In the genomic region with DNA sequence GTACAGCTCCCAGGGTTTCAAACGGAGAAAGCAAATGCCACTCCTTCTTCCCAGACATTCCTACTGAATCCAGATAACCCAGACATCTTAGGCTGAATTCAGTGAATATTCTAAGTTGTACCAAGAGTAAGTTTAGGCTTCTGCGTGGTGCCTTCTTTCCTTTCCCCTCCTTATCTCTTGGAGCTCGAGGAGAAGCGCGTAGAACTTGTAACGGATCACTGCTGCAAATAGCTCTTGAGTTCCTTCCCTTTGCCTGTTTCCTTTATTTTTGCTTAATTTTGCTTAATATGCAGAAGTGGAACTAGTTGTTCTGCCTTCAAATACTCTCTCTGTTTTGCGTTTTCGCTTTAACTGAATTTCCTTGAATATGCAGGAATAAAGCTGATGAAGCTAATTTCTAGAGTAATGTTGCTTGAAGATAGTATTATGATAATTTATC, we compare ENCODE assay signal across 8 cellular contexts. TPM values are rescaled to one million over a fixed set of nuclear protein-coding genes. Genes with fewer than 3 reads are reported as not detected.
A peak's percentile ranks its signal among the peaks of the same experiment; 100 is the strongest.
DNase-seq lines count a peak whose midpoint lies in the region; ATAC-seq and TF ChIP-seq lines count a peak whose summit lies in the region.

No MANE protein-coding gene starts in this region.

- H3K36me3 Mint-ChIP-seq in Calu3 (ENCODE audit: insufficient read depth, unreplicated experiment) = peaks cover 19% of the 10 kb centered on the region

- DNase-seq in Calu3 (no peak), MM.1S (no peak), astrocyte of the hippocampus (ENCODE audit: low read depth, low spot score) (peak; percentile 45), thyroid gland (no peak), kidney tubule cell (ENCODE audit: low spot score) (no peak)

- H3K36me3 ChIP-seq in MM.1S (replicated peaks; ENCODE audit: insufficient read depth, low read length) = no peaks in the 10 kb centered on the region
- no peaks in the 10 kb centered on the region for H3K36me3 ChIP-seq in liver (ENCODE audit: control insufficient read depth in 4 of 4, insufficient read depth in 3 of 4, low read depth in 1 of 4, low read length in 3 of 4)
- H3K36me3 ChIP-seq in thyroid gland = no peaks in the 10 kb centered on the region

- peak overlapping the region; percentile 72 for H3K4me2 ChIP-seq in MM.1S (ENCODE audit: low read depth, low read length)

- TF ChIP-seq CTCF in Calu3 (IDR thresholded peaks at IDR 0.05; ENCODE audit: unreplicated experiment) (no peak), MM.1S (IDR thresholded peaks at IDR 0.05; ENCODE audit: low read length) (no peak), liver (IDR thresholded peaks at IDR 0.05; ENCODE audit: low read depth, low read length, missing input control) (no peak), thyroid gland (IDR thresholded peaks at IDR 0.05) (no peak)

- TF ChIP-seq POLR2A in thyroid gland (IDR thresholded peaks at IDR 0.05) = no peak

- H3K9ac ChIP-seq in MM.1S (ENCODE audit: low read length) = peak overlapping the region; percentile 62; the same call in 1 of the 2 replicates
- peak overlapping the region; percentile 58 to 71 for H3K9ac ChIP-seq in liver (ENCODE audit: low read depth in 1 of 2, low read length in 2 of 2)

- BruUV-seq in Calu3 (replicated peaks; lab: Mats Ljungman, UMichigan) = no TSS peak

- H3K4me1 ChIP-seq in MM.1S (ENCODE audit: low read length) (peaks cover 6% of the 10 kb centered on the region; the same call in 1 of the 2 replicates), liver (ENCODE audit: control insufficient read depth in 4 of 4, insufficient read depth in 4 of 4, low read length in 3 of 4) (peaks cover 0 to 13% (median 5%) of the 10 kb centered on the region in 4 donors), thyroid gland (peaks cover 21 to 30% of the 10 kb centered on the region in 2 donors)

- H3K4me1 Mint-ChIP-seq in Calu3 (ENCODE audit: low read depth, unreplicated experiment) = peaks cover 13% of the 10 kb centered on the region

- no peaks in the 10 kb centered on the region; the same call in 1 of the 2 replicates for H3K79me2 ChIP-seq in MM.1S (ENCODE audit: low read length)

- peak overlapping the region; percentile 91 for H2AFZ ChIP-seq in MM.1S (ENCODE audit: low read length)

- no peaks in the 10 kb centered on the region for H3K27me3 ChIP-seq in MM.1S (replicated peaks; ENCODE audit: insufficient read depth, low read length)
- no peaks in the 10 kb centered on the region for H3K27me3 ChIP-seq in liver (ENCODE audit: control insufficient read depth in 4 of 4, insufficient read depth in 4 of 4, low read length in 3 of 4)
- no peaks in the 10 kb centered on the region for H3K27me3 ChIP-seq in thyroid gland

- H3K9me3 ChIP-seq in MM.1S (replicated peaks; ENCODE audit: insufficient read depth, low read length) (no peaks in the 10 kb centered on the region), liver (ENCODE audit: control insufficient read depth in 4 of 4, low read length in 3 of 4) (no peaks in the 10 kb centered on the region), thyroid gland (no peaks in the 10 kb centered on the region)

- CTCF ChIA-PET in Calu3 (lab: Charles Lee) = no interaction called here

- H3K9me2 ChIP-seq in MM.1S (replicated peaks; ENCODE audit: insufficient read depth, low read length) = no peaks in the 10 kb centered on the region

- peak overlapping the region; percentile 88 for H3K4me3 ChIP-seq in MM.1S (ENCODE audit: low read length)
- peak overlapping the region; percentile 80 to 93 (median 91) for H3K4me3 ChIP-seq in liver (ENCODE audit: low read depth in 1 of 3, low read length in 3 of 3)
- peak overlapping the region; percentile 72 to 98 (median 89) for H3K4me3 ChIP-seq in thyroid gland (replicated peaks in 1 of 3)

- TF ChIP-seq RAD21 in liver (IDR thresholded peaks at IDR 0.05) = no peak

- no peak overlapping the region for H3K27ac Mint-ChIP-seq in Calu3 (ENCODE audit: unreplicated experiment)

- 10% methylated on average over 8 of the region's 8 CpGs for WGBS in liver
- 2 to 5% methylated on average over 8 of the region's 8 CpGs for WGBS in thyroid gland, 2 donors

- intact Hi-C loops in Calu3 (cut with micrococcal nuclease; ENCODE audit: unreplicated experiment) = loop anchor here (2.0 to 10.0 kb wide), 2 partner anchors 144 to 210 kb away; no protein-coding TSS in a partner anchor
- intact Hi-C loops in thyroid gland (cut with DNase I) = no loop called here

- H3K27me3 Mint-ChIP-seq in Calu3 (ENCODE audit: unreplicated experiment) = no peaks in the 10 kb centered on the region

- no peaks in the 10 kb centered on the region for H3F3A ChIP-seq in MM.1S (ENCODE audit: insufficient read depth, low read length)

- H3K9me3 Mint-ChIP-seq in Calu3 (ENCODE audit: low read depth, unreplicated experiment) = no peaks in the 10 kb centered on the region

- H4K20me1 ChIP-seq in MM.1S (ENCODE audit: insufficient read depth, low read length) = no peaks in the 10 kb centered on the region

- H3K4me3 Mint-ChIP-seq in Calu3 (ENCODE audit: low read depth, unreplicated experiment) = peak overlapping the region; percentile 84

- no peak overlapping the region for H3K27ac ChIP-seq in MM.1S (ENCODE audit: low read length)
- H3K27ac ChIP-seq in liver (ENCODE audit: low read depth in 1 of 2, low read length in 2 of 2) = peak overlapping the region; percentile 73 to 95
- H3K27ac ChIP-seq in thyroid gland = peak overlapping the region; percentile 84 to 96 (median 93)

- ATAC-seq in GM18502 (IDR thresholded peaks at IDR 0.05; ENCODE audit: poor library complexity, unreplicated experiment) = no peak
- no peak for ATAC-seq in HG02884 (IDR thresholded peaks at IDR 0.05; ENCODE audit: unreplicated experiment)

TF ChIP-seq in liver, 16 proteins besides CTCF, POLR2A, EP300 and RAD21:
- TF ChIP-seq, protein P1, sequence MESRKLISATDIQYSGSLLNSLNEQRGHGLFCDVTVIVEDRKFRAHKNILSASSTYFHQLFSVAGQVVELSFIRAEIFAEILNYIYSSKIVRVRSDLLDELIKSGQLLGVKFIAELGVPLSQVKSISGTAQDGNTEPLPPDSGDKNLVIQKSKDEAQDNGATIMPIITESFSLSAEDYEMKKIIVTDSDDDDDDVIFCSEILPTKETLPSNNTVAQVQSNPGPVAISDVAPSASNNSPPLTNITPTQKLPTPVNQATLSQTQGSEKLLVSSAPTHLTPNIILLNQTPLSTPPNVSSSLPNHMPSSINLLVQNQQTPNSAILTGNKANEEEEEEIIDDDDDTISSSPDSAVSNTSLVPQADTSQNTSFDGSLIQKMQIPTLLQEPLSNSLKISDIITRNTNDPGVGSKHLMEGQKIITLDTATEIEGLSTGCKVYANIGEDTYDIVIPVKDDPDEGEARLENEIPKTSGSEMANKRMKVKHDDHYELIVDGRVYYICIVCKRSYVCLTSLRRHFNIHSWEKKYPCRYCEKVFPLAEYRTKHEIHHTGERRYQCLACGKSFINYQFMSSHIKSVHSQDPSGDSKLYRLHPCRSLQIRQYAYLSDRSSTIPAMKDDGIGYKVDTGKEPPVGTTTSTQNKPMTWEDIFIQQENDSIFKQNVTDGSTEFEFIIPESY (IDR thresholded peaks at IDR 0.05) = no peak
- TF ChIP-seq NR2F2 (IDR thresholded peaks at IDR 0.05) (no peak), SP1 (IDR thresholded peaks at IDR 0.05) (no peak), YY1 (IDR thresholded peaks at IDR 0.05) (no peak), EGR1 (IDR thresholded peaks at IDR 0.05; ENCODE audit: low read depth in 2 of 2) (no peak), GABPA (IDR thresholded peaks at IDR 0.05 in 1 of 2, conservative IDR thresholded peaks at IDR 0.05 in 1 of 2) (no peak), JUND (IDR thresholded peaks at IDR 0.05) (no peak), RXRA (IDR thresholded peaks at IDR 0.05) (no peak), HNF4G (IDR thresholded peaks at IDR 0.05) (no peak), HNF4A (conservative IDR thresholded peaks at IDR 0.05) (no peak), FOXA1 (IDR thresholded peaks at IDR 0.05) (no peak), TAF1 (conservative IDR thresholded peaks at IDR 0.05) (no peak), FOXA2 (IDR thresholded peaks at IDR 0.05) (no peak)
- TF ChIP-seq, protein P2, sequence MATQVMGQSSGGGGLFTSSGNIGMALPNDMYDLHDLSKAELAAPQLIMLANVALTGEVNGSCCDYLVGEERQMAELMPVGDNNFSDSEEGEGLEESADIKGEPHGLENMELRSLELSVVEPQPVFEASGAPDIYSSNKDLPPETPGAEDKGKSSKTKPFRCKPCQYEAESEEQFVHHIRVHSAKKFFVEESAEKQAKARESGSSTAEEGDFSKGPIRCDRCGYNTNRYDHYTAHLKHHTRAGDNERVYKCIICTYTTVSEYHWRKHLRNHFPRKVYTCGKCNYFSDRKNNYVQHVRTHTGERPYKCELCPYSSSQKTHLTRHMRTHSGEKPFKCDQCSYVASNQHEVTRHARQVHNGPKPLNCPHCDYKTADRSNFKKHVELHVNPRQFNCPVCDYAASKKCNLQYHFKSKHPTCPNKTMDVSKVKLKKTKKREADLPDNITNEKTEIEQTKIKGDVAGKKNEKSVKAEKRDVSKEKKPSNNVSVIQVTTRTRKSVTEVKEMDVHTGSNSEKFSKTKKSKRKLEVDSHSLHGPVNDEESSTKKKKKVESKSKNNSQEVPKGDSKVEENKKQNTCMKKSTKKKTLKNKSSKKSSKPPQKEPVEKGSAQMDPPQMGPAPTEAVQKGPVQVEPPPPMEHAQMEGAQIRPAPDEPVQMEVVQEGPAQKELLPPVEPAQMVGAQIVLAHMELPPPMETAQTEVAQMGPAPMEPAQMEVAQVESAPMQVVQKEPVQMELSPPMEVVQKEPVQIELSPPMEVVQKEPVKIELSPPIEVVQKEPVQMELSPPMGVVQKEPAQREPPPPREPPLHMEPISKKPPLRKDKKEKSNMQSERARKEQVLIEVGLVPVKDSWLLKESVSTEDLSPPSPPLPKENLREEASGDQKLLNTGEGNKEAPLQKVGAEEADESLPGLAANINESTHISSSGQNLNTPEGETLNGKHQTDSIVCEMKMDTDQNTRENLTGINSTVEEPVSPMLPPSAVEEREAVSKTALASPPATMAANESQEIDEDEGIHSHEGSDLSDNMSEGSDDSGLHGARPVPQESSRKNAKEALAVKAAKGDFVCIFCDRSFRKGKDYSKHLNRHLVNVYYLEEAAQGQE (IDR thresholded peaks at IDR 0.05) = no peak
- TF ChIP-seq, protein P3, sequence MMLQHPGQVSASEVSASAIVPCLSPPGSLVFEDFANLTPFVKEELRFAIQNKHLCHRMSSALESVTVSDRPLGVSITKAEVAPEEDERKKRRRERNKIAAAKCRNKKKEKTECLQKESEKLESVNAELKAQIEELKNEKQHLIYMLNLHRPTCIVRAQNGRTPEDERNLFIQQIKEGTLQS (IDR thresholded peaks at IDR 0.05) = no peak
- TF ChIP-seq, protein P4, sequence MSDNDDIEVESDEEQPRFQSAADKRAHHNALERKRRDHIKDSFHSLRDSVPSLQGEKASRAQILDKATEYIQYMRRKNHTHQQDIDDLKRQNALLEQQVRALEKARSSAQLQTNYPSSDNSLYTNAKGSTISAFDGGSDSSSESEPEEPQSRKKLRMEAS (IDR thresholded peaks at IDR 0.05) = no peak

RNA-seq across cellular contexts. Expression of a gene that starts 1.0 kb away (rescaled TPM):
- 5.9 and 6.3 TPM in 2 replicates for total RNA-seq in Calu3 (2022)
- total RNA-seq in liver = 10 to 100 TPM in 1 of 2 donors, 1 to 10 TPM in 1; 5.1 to 10.5 TPM
- 1 to 10 TPM; 3.4 to 6.4 TPM for polyA plus RNA-seq in liver
- 10 to 100 TPM; 15.8 to 23.9 (median 20.9) TPM for total RNA-seq in thyroid gland
